ENCODE assay signal across 11 cellular contexts in the genomic region with DNA sequence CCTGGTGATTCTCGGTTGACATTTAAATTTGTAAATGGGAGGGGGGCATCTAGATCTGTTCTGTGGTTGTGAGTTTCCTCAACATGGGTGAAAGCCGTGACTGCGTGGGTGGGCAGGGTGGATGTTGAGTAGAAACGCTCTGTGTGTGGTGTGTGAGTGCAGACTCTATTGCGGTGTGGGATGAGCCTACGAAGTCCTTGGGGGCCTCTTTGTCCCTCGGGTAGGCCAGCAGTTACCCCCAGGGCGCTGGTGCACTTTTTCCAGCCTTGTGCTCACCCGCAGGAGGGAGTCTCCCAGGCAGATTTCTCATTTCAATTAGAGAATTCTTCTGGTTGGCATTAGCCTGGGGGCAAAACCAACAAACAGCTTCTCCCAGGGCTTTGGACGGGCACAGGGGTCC. TPM values are rescaled to one million over a fixed set of nuclear protein-coding genes. Genes with fewer than 3 reads are reported as not detected.
DNase-seq lines count a peak whose midpoint lies in the region; ATAC-seq and TF ChIP-seq lines count a peak whose summit lies in the region.
"Had no signal": no experiment of that assay in that cellular context is flagged by ENCODE, and none has a peak within 500 bp of the region (broad histone marks: within the 10 kb centered on the region; RNA-seq: fewer than 3 reads in every experiment).

No MANE protein-coding gene starts in this region.

- no peaks in the 10 kb centered on the region for H3K9me3 ChIP-seq in effector memory CD4-positive, alpha-beta T cell (ENCODE audit: control insufficient read depth, low read length)

- H3K4me3 Mint-ChIP-seq in activated naive CD8-positive, alpha-beta T cell treated with anti-CD3 and anti-CD28 coated beads, Interleukin-2, amount 10 ng/mL, durations not matched to agents 7 days and 5 days = peak overlapping the region; percentile 62
- H3K4me3 Mint-ChIP-seq: nephron had no signal

- H3K4me1 Mint-ChIP-seq in activated naive CD8-positive, alpha-beta T cell treated with anti-CD3 and anti-CD28 coated beads, Interleukin-2, amount 10 ng/mL, durations not matched to agents 7 days and 5 days = peaks cover 32% of the 10 kb centered on the region

- no peak overlapping the region for H3K4me3 ChIP-seq in effector memory CD4-positive, alpha-beta T cell (ENCODE audit: insufficient read depth, low read depth, low read length, poor library complexity, severe bottlenecking)

- H3K9me3 Mint-ChIP-seq in activated naive CD8-positive, alpha-beta T cell treated with anti-CD3 and anti-CD28 coated beads, Interleukin-2, amount 10 ng/mL, durations not matched to agents 7 days and 5 days = no peaks in the 10 kb centered on the region
- H3K9me3 Mint-ChIP-seq: nephron had no signal

- no peaks in the 10 kb centered on the region for H3K36me3 ChIP-seq in effector memory CD4-positive, alpha-beta T cell (ENCODE audit: control insufficient read depth, insufficient read depth, low read length)

- ATAC-seq in GM18511 (IDR thresholded peaks at IDR 0.05; ENCODE audit: unreplicated experiment) = peak; percentile 64
- peak; percentile 31 for ATAC-seq in SK-N-SH treated with all-trans-retinoic acid at 6 μM for 48 hours
- ATAC-seq in activated naive CD8-positive, alpha-beta T cell treated with anti-CD3 and anti-CD28 coated beads, Interleukin-2, amount 10 ng/mL, durations not matched to agents 7 days and 5 days (ENCODE audit: low read depth) = no peak
- ATAC-seq in GM21367 (IDR thresholded peaks at IDR 0.05; ENCODE audit: unreplicated experiment) = no peak

- H3K4me1 ChIP-seq in effector memory CD4-positive, alpha-beta T cell (ENCODE audit: control insufficient read depth, insufficient read depth, low read length, poor library complexity, severe bottlenecking) = peaks cover 9% of the 10 kb centered on the region

- H3K27me3 ChIP-seq in effector memory CD4-positive, alpha-beta T cell (replicated peaks; ENCODE audit: control insufficient read depth, insufficient read depth, low read length, poor library complexity, severe bottlenecking) = no peaks in the 10 kb centered on the region

- peaks cover 64% of the 10 kb centered on the region for H3K27me3 Mint-ChIP-seq in activated naive CD8-positive, alpha-beta T cell treated with anti-CD3 and anti-CD28 coated beads, Interleukin-2, amount 10 ng/mL, durations not matched to agents 7 days and 5 days

- no peak overlapping the region for H3K27ac ChIP-seq in effector memory CD4-positive, alpha-beta T cell (ENCODE audit: insufficient read depth, low read length, poor library complexity, severe bottlenecking)

- POLR2A ChIA-PET in activated naive CD8-positive, alpha-beta T cell treated with anti-CD3 and anti-CD28 coated beads, Interleukin-2, amount 10 ng/mL, durations not matched to agents 7 days and 5 days (lab: Charles Lee) = no interaction called here

- H3K36me3 Mint-ChIP-seq in activated naive CD8-positive, alpha-beta T cell treated with anti-CD3 and anti-CD28 coated beads, Interleukin-2, amount 10 ng/mL, durations not matched to agents 7 days and 5 days = peaks cover 4% of the 10 kb centered on the region

- H3K27ac Mint-ChIP-seq in activated naive CD8-positive, alpha-beta T cell treated with anti-CD3 and anti-CD28 coated beads, Interleukin-2, amount 10 ng/mL, durations not matched to agents 7 days and 5 days = no peak overlapping the region
- H3K27ac Mint-ChIP-seq: nephron had no signal

- DNase-seq in activated naive CD8-positive, alpha-beta T cell treated with anti-CD3 and anti-CD28 coated beads, Interleukin-2, amount 10 ng/mL, durations not matched to agents 7 days and 5 days = no peak
- peak; percentile 54 to 71 for DNase-seq in stimulated activated CD8-positive, alpha-beta memory T cell treated with anti-CD3 and anti-CD28 coated beads, Interleukin-15, amount 100 ng/mL, for 4 hours (ENCODE audit: low read depth in 2 of 2)
- DNase-seq in effector memory CD4-positive, alpha-beta T cell = no peak
- DNase-seq in NCI-H2227 (lab: John Stamatoyannopoulos, UW; ENCODE audit: unreplicated experiment) (no peak), NCI-H1417 (lab: John Stamatoyannopoulos, UW) (no peak)
- DNase-seq: central memory CD4-positive, alpha-beta T cell; SIG-M5 had no signal

TF ChIP-seq in SK-N-SH treated with all-trans-retinoic acid at 6 μM for 48 hours, 23 proteins besides CTCF, POLR2A, EP300 and RAD21:
- TF ChIP-seq PPARA (CRISPR knock-in tag; IDR thresholded peaks at IDR 0.05; ENCODE audit: borderline replicate concordance) = no peak
- no peak for TF ChIP-seq ISL1 (CRISPR knock-in tag; IDR thresholded peaks at IDR 0.05)
- no peak for TF ChIP-seq TCF4 (CRISPR knock-in tag; IDR thresholded peaks at IDR 0.05; ENCODE audit: borderline replicate concordance)
- TF ChIP-seq, protein P1, sequence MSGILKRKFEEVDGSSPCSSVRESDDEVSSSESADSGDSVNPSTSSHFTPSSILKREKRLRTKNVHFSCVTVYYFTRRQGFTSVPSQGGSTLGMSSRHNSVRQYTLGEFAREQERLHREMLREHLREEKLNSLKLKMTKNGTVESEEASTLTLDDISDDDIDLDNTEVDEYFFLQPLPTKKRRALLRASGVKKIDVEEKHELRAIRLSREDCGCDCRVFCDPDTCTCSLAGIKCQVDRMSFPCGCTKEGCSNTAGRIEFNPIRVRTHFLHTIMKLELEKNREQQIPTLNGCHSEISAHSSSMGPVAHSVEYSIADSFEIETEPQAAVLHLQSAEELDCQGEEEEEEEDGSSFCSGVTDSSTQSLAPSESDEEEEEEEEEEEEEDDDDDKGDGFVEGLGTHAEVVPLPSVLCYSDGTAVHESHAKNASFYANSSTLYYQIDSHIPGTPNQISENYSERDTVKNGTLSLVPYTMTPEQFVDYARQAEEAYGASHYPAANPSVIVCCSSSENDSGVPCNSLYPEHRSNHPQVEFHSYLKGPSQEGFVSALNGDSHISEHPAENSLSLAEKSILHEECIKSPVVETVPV (CRISPR knock-in tag; IDR thresholded peaks at IDR 0.05) = no peak
- TF ChIP-seq SNAI2 (CRISPR knock-in tag; IDR thresholded peaks at IDR 0.05) = no peak
- TF ChIP-seq CSDC2 (CRISPR knock-in tag; IDR thresholded peaks at IDR 0.05) = no peak
- no peak for TF ChIP-seq ARNTL (CRISPR knock-in tag; IDR thresholded peaks at IDR 0.05; ENCODE audit: borderline replicate concordance, low read depth)
- no peak for TF ChIP-seq RARB (CRISPR knock-in tag; IDR thresholded peaks at IDR 0.05)
- TF ChIP-seq, protein P2, sequence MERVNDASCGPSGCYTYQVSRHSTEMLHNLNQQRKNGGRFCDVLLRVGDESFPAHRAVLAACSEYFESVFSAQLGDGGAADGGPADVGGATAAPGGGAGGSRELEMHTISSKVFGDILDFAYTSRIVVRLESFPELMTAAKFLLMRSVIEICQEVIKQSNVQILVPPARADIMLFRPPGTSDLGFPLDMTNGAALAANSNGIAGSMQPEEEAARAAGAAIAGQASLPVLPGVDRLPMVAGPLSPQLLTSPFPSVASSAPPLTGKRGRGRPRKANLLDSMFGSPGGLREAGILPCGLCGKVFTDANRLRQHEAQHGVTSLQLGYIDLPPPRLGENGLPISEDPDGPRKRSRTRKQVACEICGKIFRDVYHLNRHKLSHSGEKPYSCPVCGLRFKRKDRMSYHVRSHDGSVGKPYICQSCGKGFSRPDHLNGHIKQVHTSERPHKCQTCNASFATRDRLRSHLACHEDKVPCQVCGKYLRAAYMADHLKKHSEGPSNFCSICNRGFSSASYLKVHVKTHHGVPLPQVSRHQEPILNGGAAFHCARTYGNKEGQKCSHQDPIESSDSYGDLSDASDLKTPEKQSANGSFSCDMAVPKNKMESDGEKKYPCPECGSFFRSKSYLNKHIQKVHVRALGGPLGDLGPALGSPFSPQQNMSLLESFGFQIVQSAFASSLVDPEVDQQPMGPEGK (CRISPR knock-in tag; IDR thresholded peaks at IDR 0.05; ENCODE audit: borderline replicate concordance) = no peak
- TF ChIP-seq ZNF8 (CRISPR knock-in tag; IDR thresholded peaks at IDR 0.05) = no peak
- TF ChIP-seq, protein P3, sequence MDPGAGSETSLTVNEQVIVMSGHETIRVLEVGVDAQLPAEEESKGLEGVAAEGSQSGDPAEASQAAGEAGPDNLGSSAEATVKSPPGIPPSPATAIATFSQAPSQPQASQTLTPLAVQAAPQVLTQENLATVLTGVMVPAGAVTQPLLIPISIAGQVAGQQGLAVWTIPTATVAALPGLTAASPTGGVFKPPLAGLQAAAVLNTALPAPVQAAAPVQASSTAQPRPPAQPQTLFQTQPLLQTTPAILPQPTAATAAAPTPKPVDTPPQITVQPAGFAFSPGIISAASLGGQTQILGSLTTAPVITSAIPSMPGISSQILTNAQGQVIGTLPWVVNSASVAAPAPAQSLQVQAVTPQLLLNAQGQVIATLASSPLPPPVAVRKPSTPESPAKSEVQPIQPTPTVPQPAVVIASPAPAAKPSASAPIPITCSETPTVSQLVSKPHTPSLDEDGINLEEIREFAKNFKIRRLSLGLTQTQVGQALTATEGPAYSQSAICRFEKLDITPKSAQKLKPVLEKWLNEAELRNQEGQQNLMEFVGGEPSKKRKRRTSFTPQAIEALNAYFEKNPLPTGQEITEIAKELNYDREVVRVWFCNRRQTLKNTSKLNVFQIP (CRISPR knock-in tag; IDR thresholded peaks at IDR 0.05; ENCODE audit: borderline replicate concordance, low read depth) = no peak

RNA-seq across cellular contexts. Expression of a gene that starts 10.6 kb away (rescaled TPM):
- total RNA-seq in activated naive CD8-positive, alpha-beta T cell treated with anti-CD3 and anti-CD28 coated beads, Interleukin-2, amount 10 ng/mL, durations not matched to agents 7 days and 5 days = under 1 TPM; 0.26 to 0.44 TPM

Comparison
In these comparisons a context has a peak if more than half of its experiments do, and no peak if none do; other contexts are left out.
1. ATAC-seq: peak in GM18511 (single experiment) and SK-N-SH treated with all-trans-retinoic acid at 6 μM for 48 hours (single experiment); none in activated naive CD8-positive, alpha-beta T cell treated with anti-CD3 and anti-CD28 coated beads, Interleukin-2, amount 10 ng/mL, durations not matched to agents 7 days and 5 days (single experiment) and GM21367 (single experiment).
2. DNase-seq: peak in stimulated activated CD8-positive, alpha-beta memory T cell treated with anti-CD3 and anti-CD28 coated beads, Interleukin-15, amount 100 ng/mL, for 4 hours (2 of 2); none in activated naive CD8-positive, alpha-beta T cell treated with anti-CD3 and anti-CD28 coated beads, Interleukin-2, amount 10 ng/mL, durations not matched to agents 7 days and 5 days (single experiment), effector memory CD4-positive, alpha-beta T cell (0 of 3), NCI-H2227 (single experiment) and NCI-H1417 (0 of 3).